1 cellular context compared by ENCODE assay signal in genomic region chr13:95243207-95243606, GRCh38.
TF ChIP-seq lines count a peak whose summit lies in the region.

No MANE protein-coding gene starts in this region.

TF ChIP-seq in IMR-90, 13 proteins besides CTCF, POLR2A, EP300 and RAD21 (continued from another document):
- TF ChIP-seq MAZ (IDR thresholded peaks at IDR 0.05; ENCODE audit: borderline replicate concordance, low read depth, low read length) (no peak), FOS (IDR thresholded peaks at IDR 0.05; ENCODE audit: low read depth, low read length) (no peak), RCOR1 (IDR thresholded peaks at IDR 0.05; ENCODE audit: insufficient replicate concordance, low read length) (no peak), SMC3 (IDR thresholded peaks at IDR 0.05; ENCODE audit: low read depth, low read length) (no peak), NFE2L2 (IDR thresholded peaks at IDR 0.05; ENCODE audit: low read depth, low read length) (no peak)
